2 cellular contexts compared by ENCODE assay signal in genomic region chr5:16687898-16688297, GRCh38.
TF ChIP-seq lines count a peak whose summit lies in the region.

No MANE protein-coding gene starts in this region.

TF ChIP-seq in SK-N-SH treated with all-trans-retinoic acid at 6 μM for 48 hours, 23 proteins besides CTCF, POLR2A, EP300 and RAD21 (continued from another document):
- TF ChIP-seq CREB5 (CRISPR knock-in tag; IDR thresholded peaks at IDR 0.05; ENCODE audit: low read depth) (no peak), TOX (CRISPR knock-in tag; IDR thresholded peaks at IDR 0.05; ENCODE audit: borderline replicate concordance) (no peak), RARB (CRISPR knock-in tag; IDR thresholded peaks at IDR 0.05) (no peak), PPARA (CRISPR knock-in tag; IDR thresholded peaks at IDR 0.05; ENCODE audit: borderline replicate concordance) (no peak), ISL1 (CRISPR knock-in tag; IDR thresholded peaks at IDR 0.05) (no peak), CSRNP3 (CRISPR knock-in tag; IDR thresholded peaks at IDR 0.05) (no peak), ZFP3 (CRISPR knock-in tag; IDR thresholded peaks at IDR 0.05) (no peak), CSDC2 (CRISPR knock-in tag; IDR thresholded peaks at IDR 0.05) (no peak), TCF4 (CRISPR knock-in tag; IDR thresholded peaks at IDR 0.05; ENCODE audit: borderline replicate concordance) (no peak), ESRRG (CRISPR knock-in tag; IDR thresholded peaks at IDR 0.05) (no peak), ZC3H10 (CRISPR knock-in tag; IDR thresholded peaks at IDR 0.05) (no peak)

TF ChIP-seq in GM23338, 12 proteins besides CTCF, POLR2A, EP300 and RAD21 (continued from another document):
- no peak for TF ChIP-seq ZNF462 (CRISPR knock-in tag; IDR thresholded peaks at IDR 0.05)
